2 cellular contexts compared by ENCODE assay signal in the genomic region with DNA sequence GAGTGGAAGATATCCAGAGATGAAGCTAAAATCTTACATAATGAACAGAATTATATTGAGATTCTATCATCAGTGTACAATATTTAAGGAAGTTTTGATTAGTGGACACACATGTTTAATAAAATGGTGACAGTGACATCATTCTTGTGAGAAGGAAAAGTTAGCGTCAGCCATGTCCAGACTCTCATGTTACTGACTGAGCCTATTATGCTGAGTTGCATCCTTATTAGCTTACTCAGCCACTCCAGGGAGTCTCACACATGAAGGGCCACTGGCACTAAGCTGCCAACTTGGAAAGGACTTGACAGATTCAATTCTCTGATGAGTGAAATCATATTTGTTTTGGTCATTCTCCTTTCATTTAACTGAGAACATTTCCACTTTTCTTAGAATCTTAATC.
TF ChIP-seq lines count a peak whose summit lies in the region.

No MANE protein-coding gene starts in this region.

TF ChIP-seq in HEK293, 187 proteins besides CTCF, POLR2A, EP300 and RAD21 (continued from another document and continues in another):
- TF ChIP-seq, protein P1, sequence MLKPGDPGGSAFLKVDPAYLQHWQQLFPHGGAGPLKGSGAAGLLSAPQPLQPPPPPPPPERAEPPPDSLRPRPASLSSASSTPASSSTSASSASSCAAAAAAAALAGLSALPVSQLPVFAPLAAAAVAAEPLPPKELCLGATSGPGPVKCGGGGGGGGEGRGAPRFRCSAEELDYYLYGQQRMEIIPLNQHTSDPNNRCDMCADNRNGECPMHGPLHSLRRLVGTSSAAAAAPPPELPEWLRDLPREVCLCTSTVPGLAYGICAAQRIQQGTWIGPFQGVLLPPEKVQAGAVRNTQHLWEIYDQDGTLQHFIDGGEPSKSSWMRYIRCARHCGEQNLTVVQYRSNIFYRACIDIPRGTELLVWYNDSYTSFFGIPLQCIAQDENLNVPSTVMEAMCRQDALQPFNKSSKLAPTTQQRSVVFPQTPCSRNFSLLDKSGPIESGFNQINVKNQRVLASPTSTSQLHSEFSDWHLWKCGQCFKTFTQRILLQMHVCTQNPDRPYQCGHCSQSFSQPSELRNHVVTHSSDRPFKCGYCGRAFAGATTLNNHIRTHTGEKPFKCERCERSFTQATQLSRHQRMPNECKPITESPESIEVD (tag by site-specific recombination; IDR thresholded peaks at IDR 0.05): no peak
- TF ChIP-seq, protein P2, sequence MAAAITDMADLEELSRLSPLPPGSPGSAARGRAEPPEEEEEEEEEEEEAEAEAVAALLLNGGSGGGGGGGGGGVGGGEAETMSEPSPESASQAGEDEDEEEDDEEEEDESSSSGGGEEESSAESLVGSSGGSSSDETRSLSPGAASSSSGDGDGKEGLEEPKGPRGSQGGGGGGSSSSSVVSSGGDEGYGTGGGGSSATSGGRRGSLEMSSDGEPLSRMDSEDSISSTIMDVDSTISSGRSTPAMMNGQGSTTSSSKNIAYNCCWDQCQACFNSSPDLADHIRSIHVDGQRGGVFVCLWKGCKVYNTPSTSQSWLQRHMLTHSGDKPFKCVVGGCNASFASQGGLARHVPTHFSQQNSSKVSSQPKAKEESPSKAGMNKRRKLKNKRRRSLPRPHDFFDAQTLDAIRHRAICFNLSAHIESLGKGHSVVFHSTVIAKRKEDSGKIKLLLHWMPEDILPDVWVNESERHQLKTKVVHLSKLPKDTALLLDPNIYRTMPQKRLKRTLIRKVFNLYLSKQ (tag by site-specific recombination; IDR thresholded peaks at IDR 0.05; ENCODE audit: borderline replicate concordance): no peak
- TF ChIP-seq, protein P3, sequence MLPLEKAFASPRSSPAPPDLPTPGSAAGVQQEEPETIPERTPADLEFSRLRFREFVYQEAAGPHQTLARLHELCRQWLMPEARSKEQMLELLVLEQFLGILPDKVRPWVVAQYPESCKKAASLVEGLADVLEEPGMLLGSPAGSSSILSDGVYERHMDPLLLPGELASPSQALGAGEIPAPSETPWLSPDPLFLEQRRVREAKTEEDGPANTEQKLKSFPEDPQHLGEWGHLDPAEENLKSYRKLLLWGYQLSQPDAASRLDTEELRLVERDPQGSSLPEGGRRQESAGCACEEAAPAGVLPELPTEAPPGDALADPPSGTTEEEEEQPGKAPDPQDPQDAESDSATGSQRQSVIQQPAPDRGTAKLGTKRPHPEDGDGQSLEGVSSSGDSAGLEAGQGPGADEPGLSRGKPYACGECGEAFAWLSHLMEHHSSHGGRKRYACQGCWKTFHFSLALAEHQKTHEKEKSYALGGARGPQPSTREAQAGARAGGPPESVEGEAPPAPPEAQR (tag by site-specific recombination; IDR thresholded peaks at IDR 0.05): no peak
- no peak for TF ChIP-seq FEZF1 (tag by site-specific recombination; IDR thresholded peaks at IDR 0.05)
- TF ChIP-seq ZNF311 (tag by site-specific recombination; IDR thresholded peaks at IDR 0.05; ENCODE audit: borderline replicate concordance): no peak
- peak; percentile 56; the same call in 1 of the 2 replicates for TF ChIP-seq ZBTB21 (tag by site-specific recombination; IDR thresholded peaks at IDR 0.05)
- TF ChIP-seq, protein P4, sequence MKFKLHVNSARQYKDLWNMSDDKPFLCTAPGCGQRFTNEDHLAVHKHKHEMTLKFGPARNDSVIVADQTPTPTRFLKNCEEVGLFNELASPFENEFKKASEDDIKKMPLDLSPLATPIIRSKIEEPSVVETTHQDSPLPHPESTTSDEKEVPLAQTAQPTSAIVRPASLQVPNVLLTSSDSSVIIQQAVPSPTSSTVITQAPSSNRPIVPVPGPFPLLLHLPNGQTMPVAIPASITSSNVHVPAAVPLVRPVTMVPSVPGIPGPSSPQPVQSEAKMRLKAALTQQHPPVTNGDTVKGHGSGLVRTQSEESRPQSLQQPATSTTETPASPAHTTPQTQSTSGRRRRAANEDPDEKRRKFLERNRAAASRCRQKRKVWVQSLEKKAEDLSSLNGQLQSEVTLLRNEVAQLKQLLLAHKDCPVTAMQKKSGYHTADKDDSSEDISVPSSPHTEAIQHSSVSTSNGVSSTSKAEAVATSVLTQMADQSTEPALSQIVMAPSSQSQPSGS (tag by site-specific recombination; IDR thresholded peaks at IDR 0.05; ENCODE audit: low read depth): peak; percentile 66
- TF ChIP-seq, protein P5, sequence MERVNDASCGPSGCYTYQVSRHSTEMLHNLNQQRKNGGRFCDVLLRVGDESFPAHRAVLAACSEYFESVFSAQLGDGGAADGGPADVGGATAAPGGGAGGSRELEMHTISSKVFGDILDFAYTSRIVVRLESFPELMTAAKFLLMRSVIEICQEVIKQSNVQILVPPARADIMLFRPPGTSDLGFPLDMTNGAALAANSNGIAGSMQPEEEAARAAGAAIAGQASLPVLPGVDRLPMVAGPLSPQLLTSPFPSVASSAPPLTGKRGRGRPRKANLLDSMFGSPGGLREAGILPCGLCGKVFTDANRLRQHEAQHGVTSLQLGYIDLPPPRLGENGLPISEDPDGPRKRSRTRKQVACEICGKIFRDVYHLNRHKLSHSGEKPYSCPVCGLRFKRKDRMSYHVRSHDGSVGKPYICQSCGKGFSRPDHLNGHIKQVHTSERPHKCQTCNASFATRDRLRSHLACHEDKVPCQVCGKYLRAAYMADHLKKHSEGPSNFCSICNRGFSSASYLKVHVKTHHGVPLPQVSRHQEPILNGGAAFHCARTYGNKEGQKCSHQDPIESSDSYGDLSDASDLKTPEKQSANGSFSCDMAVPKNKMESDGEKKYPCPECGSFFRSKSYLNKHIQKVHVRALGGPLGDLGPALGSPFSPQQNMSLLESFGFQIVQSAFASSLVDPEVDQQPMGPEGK (tag by site-specific recombination; IDR thresholded peaks at IDR 0.05): no peak
- no peak for TF ChIP-seq GLIS2 (tag by site-specific recombination; IDR thresholded peaks at IDR 0.05)
- TF ChIP-seq ZNF133 (tag by site-specific recombination; IDR thresholded peaks at IDR 0.05): no peak
- TF ChIP-seq ZNF660 (tag by site-specific recombination; IDR thresholded peaks at IDR 0.05): peak; percentile 20; the same call in 1 of the 2 replicates
- TF ChIP-seq ZNF701 (tag by site-specific recombination; IDR thresholded peaks at IDR 0.05): no peak
- no peak for TF ChIP-seq ZNF174 (tag by site-specific recombination; IDR thresholded peaks at IDR 0.05)
- no peak for TF ChIP-seq ZNF324 (tag by site-specific recombination; IDR thresholded peaks at IDR 0.05)

TF ChIP-seq in SK-N-SH treated with all-trans-retinoic acid at 6 μM for 48 hours, 23 proteins besides CTCF, POLR2A, EP300 and RAD21 (continued from another document):
- TF ChIP-seq ARNTL (CRISPR knock-in tag; IDR thresholded peaks at IDR 0.05; ENCODE audit: borderline replicate concordance, low read depth) (no peak), ZFP30 (CRISPR knock-in tag; IDR thresholded peaks at IDR 0.05) (no peak), OSR1 (CRISPR knock-in tag; IDR thresholded peaks at IDR 0.05) (no peak)
